8 cellular contexts compared by ENCODE assay signal in genomic region chr16:28182183-28182582, GRCh38. TPM values are rescaled to one million over a fixed set of nuclear protein-coding genes. Genes with fewer than 3 reads are reported as not detected.
DNase-seq lines count a peak whose midpoint lies in the region; ATAC-seq and TF ChIP-seq lines count a peak whose summit lies in the region.

No MANE protein-coding gene starts in this region.

- H3K27me3 ChIP-seq in GM23338 (ENCODE audit: insufficient read depth) = no peaks in the 10 kb centered on the region

- H3K27me3 Mint-ChIP-seq in GM23338 (ENCODE audit: insufficient read depth, low read depth, poor library complexity) = peaks cover 1% of the 10 kb centered on the region

- H3K4me3 ChIP-seq in GM23338 = no peak overlapping the region

- peaks cover 100% of the 10 kb centered on the region for H3K79me2 ChIP-seq in GM23338 (replicated peaks; ENCODE audit: insufficient read depth)

- peaks cover 34% of the 10 kb centered on the region for H3K36me3 Mint-ChIP-seq in GM23338 (ENCODE audit: low read depth)

- H3K4me3 Mint-ChIP-seq in GM23338 = no peak overlapping the region

- DNase-seq in GM23338 (ENCODE audit: low spot score) (no peak), epithelial cell of prostate (ENCODE audit: low read depth, low spot score) (no peak), NOMO-1 treated with dmso at 0.1 percent for 144 hours (lab: John Stamatoyannopoulos, UW; ENCODE audit: unreplicated experiment) (no peak), dermis blood vessel endothelial cell (no peak), superior temporal gyrus (ENCODE audit: extremely low spot score) (no peak)
- peak; percentile 59 to 69 for DNase-seq in activated CD4-positive, alpha-beta T cell treated with anti-CD3 and anti-CD28 coated beads, Interleukin-2, amount 50 U/mL, for 48 hours
- DNase-seq in stimulated activated CD4-positive, alpha-beta T cell treated with anti-CD3 and anti-CD28 coated beads, Interleukin-4, amount 100 ng/mL, for 1 hour = peak; percentile 43

- H3K4me1 Mint-ChIP-seq in GM23338 = peaks cover 31% of the 10 kb centered on the region

- peak overlapping the region; percentile 37; the same call in 1 of the 2 replicates for H3K27ac Mint-ChIP-seq in GM23338

- H3K4me1 ChIP-seq in GM23338 (ENCODE audit: insufficient read depth) = peaks cover 10% of the 10 kb centered on the region; the same call in 1 of the 2 replicates

- TF ChIP-seq CTCF in GM23338 (conservative IDR thresholded peaks at IDR 0.05; ENCODE audit: low read depth in 2 of 2) = no peak

- no peak overlapping the region for H2AFZ ChIP-seq in GM23338

- H3K27ac ChIP-seq in GM23338 (ENCODE audit: low read depth) = peak overlapping the region; percentile 50; the same call in 1 of the 2 replicates
- H3K27ac ChIP-seq in epithelial cell of prostate = peak overlapping the region; percentile 47

- H4K20me1 ChIP-seq in GM23338 (replicated peaks; ENCODE audit: insufficient read depth) = peaks cover 58% of the 10 kb centered on the region

- H3K36me3 ChIP-seq in GM23338 (ENCODE audit: insufficient read depth) = peaks cover 4% of the 10 kb centered on the region; the same call in 1 of the 2 replicates

- ATAC-seq in GM23338 (no peak), GM18498 (IDR thresholded peaks at IDR 0.05; ENCODE audit: unreplicated experiment) (no peak)

- H3K4me2 ChIP-seq in GM23338 = no peak overlapping the region

- H3K9me2 ChIP-seq in GM23338 (ENCODE audit: insufficient read depth) = no peaks in the 10 kb centered on the region

- H3F3A ChIP-seq in GM23338 (replicated peaks; ENCODE audit: low read depth) = no peaks in the 10 kb centered on the region

- 0 out of 3 replicates have a peak, but pooled peaks cover 3% of the 10 kb centered on the region for H3K9me3 Mint-ChIP-seq in GM23338

TF ChIP-seq in GM23338, 12 proteins besides CTCF, POLR2A, EP300 and RAD21:
- TF ChIP-seq JUNB (IDR thresholded peaks at IDR 0.05; ENCODE audit: unreplicated experiment) (no peak), STAT1 (IDR thresholded peaks at IDR 0.05; ENCODE audit: unreplicated experiment) (no peak), ZNF462 (CRISPR knock-in tag; IDR thresholded peaks at IDR 0.05) (no peak)

RNA-seq across cellular contexts. Expression of gene XPO6, which starts 29.6 kb away (rescaled TPM):
- 116 and 178 TPM in 2 replicates for total RNA-seq in GM23338 (2014; rRNA removed; shearing (Covaris generic))
- 83.9 and 89.8 TPM in 2 replicates for polyA plus RNA-seq in GM23338 (2016; fragmentation: Nextera tagmentation; extraction: Ambion mirVana)
- 89.7 and 112 TPM in 2 replicates for total RNA-seq in dermis blood vessel endothelial cell

Comparison
In these comparisons a context has a peak if more than half of its experiments do, and no peak if none do; other contexts are left out.
1. DNase-seq: peak in activated CD4-positive, alpha-beta T cell treated with anti-CD3 and anti-CD28 coated beads, Interleukin-2, amount 50 U/mL, for 48 hours (2 of 2) and stimulated activated CD4-positive, alpha-beta T cell treated with anti-CD3 and anti-CD28 coated beads, Interleukin-4, amount 100 ng/mL, for 1 hour (single experiment); none in GM23338 (single experiment), epithelial cell of prostate (single experiment), NOMO-1 treated with dmso at 0.1 percent for 144 hours (single experiment), dermis blood vessel endothelial cell (single experiment) and superior temporal gyrus (single experiment).